Comparison of ENCODE assay signal across 1 cellular context in genomic region chr16:85557083-85557975, GRCh38.
TF ChIP-seq lines count a peak whose summit lies in the region.

No MANE protein-coding gene starts in this region.

TF ChIP-seq in HepG2, 621 proteins besides CTCF, POLR2A, EP300 and RAD21 (continued from another document and continues in another):
- TF ChIP-seq ZSCAN5A (CRISPR knock-in tag; IDR thresholded peaks at IDR 0.05; ENCODE audit: borderline replicate concordance) (no peak), ZBTB38 (CRISPR knock-in tag; IDR thresholded peaks at IDR 0.05) (peak; percentile 39; the same call in 1 of the 2 replicates), NFE2L2 (IDR thresholded peaks at IDR 0.05; ENCODE audit: low read length) (no peak), ZNF337 (CRISPR knock-in tag; IDR thresholded peaks at IDR 0.05; ENCODE audit: borderline replicate concordance, low read depth) (no peak), MAFG (CRISPR knock-in tag; IDR thresholded peaks at IDR 0.05) (no peak), STAG1 (CRISPR knock-in tag; IDR thresholded peaks at IDR 0.05) (peak; percentile 59), SRSF9 (IDR thresholded peaks at IDR 0.05; ENCODE audit: borderline replicate concordance, insufficient read depth, low read depth, low read length, poor library complexity, severe bottlenecking) (no peak), JARID2 (CRISPR knock-in tag; IDR thresholded peaks at IDR 0.05; ENCODE audit: insufficient replicate concordance) (no peak), KDM2A (CRISPR knock-in tag; IDR thresholded peaks at IDR 0.05; ENCODE audit: borderline replicate concordance, low read depth) (peak; percentile 62; the same call in 1 of the 2 replicates), BORCS8-MEF2B (CRISPR knock-in tag; IDR thresholded peaks at IDR 0.05) (no peak), NAIF1 (CRISPR knock-in tag; IDR thresholded peaks at IDR 0.05; ENCODE audit: borderline replicate concordance) (0 out of 2 replicates have a peak, but pooled peaks have one; percentile 31), SKIL (CRISPR knock-in tag; IDR thresholded peaks at IDR 0.05; ENCODE audit: borderline replicate concordance) (0 out of 2 replicates have a peak, but pooled peaks have one; percentile 27), ZBTB21 (CRISPR knock-in tag; IDR thresholded peaks at IDR 0.05) (no peak), MTA1 (CRISPR knock-in tag; IDR thresholded peaks at IDR 0.05; ENCODE audit: borderline replicate concordance) (peak; percentile 70; the same call in 1 of the 2 replicates), ATF7 (IDR thresholded peaks at IDR 0.05) (no peak), ATF7 (CRISPR knock-in tag; IDR thresholded peaks at IDR 0.05) (peak; percentile 55; the same call in 1 of the 2 replicates), ZBTB7A (CRISPR knock-in tag; IDR thresholded peaks at IDR 0.05) (no peak), ATF2 (CRISPR knock-in tag; IDR thresholded peaks at IDR 0.05) (no peak), RXRB (CRISPR knock-in tag; IDR thresholded peaks at IDR 0.05; ENCODE audit: borderline replicate concordance) (peak; percentile 77), ZBTB34 (CRISPR knock-in tag; IDR thresholded peaks at IDR 0.05) (no peak), ZMYM3 (CRISPR knock-in tag; IDR thresholded peaks at IDR 0.05) (no peak), IRF2 (CRISPR knock-in tag; IDR thresholded peaks at IDR 0.05) (no peak), FOXO1 (CRISPR knock-in tag; IDR thresholded peaks at IDR 0.05) (no peak), MAF1 (CRISPR knock-in tag; IDR thresholded peaks at IDR 0.05; ENCODE audit: borderline replicate concordance) (no peak), ZSCAN9 (CRISPR knock-in tag; IDR thresholded peaks at IDR 0.05; ENCODE audit: borderline replicate concordance) (0 out of 2 replicates have a peak, but pooled peaks have one; percentile 26), HNF4G (IDR thresholded peaks at IDR 0.05; ENCODE audit: borderline replicate concordance, low read depth, low read length) (peak; percentile 48; the same call in 1 of the 2 replicates), HNF4G (CRISPR knock-in tag; IDR thresholded peaks at IDR 0.05; ENCODE audit: borderline replicate concordance, low read depth) (0 out of 2 replicates have a peak, but pooled peaks have one; percentile 35), MED1 (CRISPR knock-in tag; IDR thresholded peaks at IDR 0.05) (peak; percentile 6; the same call in 1 of the 2 replicates), POGK (CRISPR knock-in tag; conservative IDR thresholded peaks at IDR 0.05) (0 out of 2 replicates have a peak, but pooled peaks have one; percentile 3), ERF (CRISPR knock-in tag; IDR thresholded peaks at IDR 0.05) (0 out of 2 replicates have a peak, but pooled peaks have one; percentile 20), ZNF512 (CRISPR knock-in tag; IDR thresholded peaks at IDR 0.05) (no peak), MED8 (CRISPR knock-in tag; IDR thresholded peaks at IDR 0.05; ENCODE audit: insufficient replicate concordance) (no peak), HBP1 (CRISPR knock-in tag; IDR thresholded peaks at IDR 0.05; ENCODE audit: low read depth) (peak; percentile 53; the same call in 1 of the 2 replicates), RFXAP (CRISPR knock-in tag; IDR thresholded peaks at IDR 0.05; ENCODE audit: borderline replicate concordance) (peak; percentile 42; the same call in 1 of the 2 replicates), MNT (IDR thresholded peaks at IDR 0.05) (peak; percentile 59), ZNF710 (CRISPR knock-in tag; IDR thresholded peaks at IDR 0.05; ENCODE audit: borderline replicate concordance) (0 out of 2 replicates have a peak, but pooled peaks have one; percentile 42), ZNF580 (CRISPR knock-in tag; IDR thresholded peaks at IDR 0.05; ENCODE audit: borderline replicate concordance, low read depth) (no peak), ZNF746 (CRISPR knock-in tag; IDR thresholded peaks at IDR 0.05) (0 out of 2 replicates have a peak, but pooled peaks have one; percentile 12), ZNF362 (CRISPR knock-in tag; IDR thresholded peaks at IDR 0.05; ENCODE audit: borderline replicate concordance) (peak; percentile 86), ZBTB1 (CRISPR knock-in tag; IDR thresholded peaks at IDR 0.05; ENCODE audit: borderline replicate concordance) (no peak), CSRNP1 (CRISPR knock-in tag; IDR thresholded peaks at IDR 0.05) (0 out of 2 replicates have a peak, but pooled peaks have one; percentile 21), RXRA (CRISPR knock-in tag; IDR thresholded peaks at IDR 0.05) (peak; percentile 42; the same call in 1 of the 2 replicates)
